In genomic region chr14:55102141-55102547, GRCh38 we compare ENCODE assay signal across 8 cellular contexts. TPM values are rescaled to one million over a fixed set of nuclear protein-coding genes. Genes with fewer than 3 reads are reported as not detected.
DNase-seq lines count a peak whose midpoint lies in the region; ATAC-seq and TF ChIP-seq lines count a peak whose summit lies in the region.

No MANE protein-coding gene starts in this region.

- H2BK15ac ChIP-seq in mesenchymal stem cell (ENCODE audit: low read depth, poor library complexity, severe bottlenecking): peak overlapping the region; percentile 64

- H3K4ac ChIP-seq in mesenchymal stem cell (ENCODE audit: low read depth in 1 of 2, low read length in 2 of 2): no peak overlapping the region

- peak overlapping the region in 1 of 2 experiments; percentile 34 for H3K18ac ChIP-seq in mesenchymal stem cell (ENCODE audit: low read depth in 1 of 2, low read length in 2 of 2)

- H3K9me3 ChIP-seq in mesenchymal stem cell (ENCODE audit: control insufficient read depth, low read length) (peaks cover 6% of the 10 kb centered on the region), subcutaneous abdominal adipose tissue (ENCODE audit: control insufficient read depth in 5 of 5, low read length in 5 of 5) (peaks cover 0 to 7% (median 0%) of the 10 kb centered on the region in 5 donors)

- peak overlapping the region; percentile 99 for H3K27ac ChIP-seq in mesenchymal stem cell (ENCODE audit: low read length, poor library complexity, severe bottlenecking)
- peak overlapping the region; percentile 90 for H3K27ac ChIP-seq in subcutaneous abdominal adipose tissue (ENCODE audit: low read depth, low read length)

- H2BK5ac ChIP-seq in mesenchymal stem cell (ENCODE audit: low read depth, low read length, poor library complexity, severe bottlenecking): no peak overlapping the region

- TF ChIP-seq POLR2A in GM18526 (IDR thresholded peaks at IDR 0.05; ENCODE audit: extremely low read depth, insufficient read length): peak; percentile 89

- H2AK5ac ChIP-seq in mesenchymal stem cell (ENCODE audit: low read length, severe bottlenecking): no peak overlapping the region

- peak; percentile 62 for ATAC-seq in HG02973 (IDR thresholded peaks at IDR 0.05; ENCODE audit: unreplicated experiment)
- ATAC-seq in activated CD4-positive, CD25-positive, alpha-beta regulatory T cell treated with anti-CD3 and anti-CD28 coated beads, Interleukin-2, amount 50 U/mL, for 24 hours: peak; percentile 70

- 1% methylated on average over 4 of the region's 7 CpGs for WGBS in mesenchymal stem cell

- H3K36me3 ChIP-seq in mesenchymal stem cell (ENCODE audit: control insufficient read depth in 1 of 2, insufficient read depth in 2 of 2, low read depth in 1 of 2, low read length in 2 of 2) (no peaks in the 10 kb centered on the region), subcutaneous abdominal adipose tissue (ENCODE audit: control insufficient read depth in 5 of 5, insufficient read depth in 5 of 5, low read length in 5 of 5) (no peaks in the 10 kb centered on the region)

- H4K8ac ChIP-seq in mesenchymal stem cell (ENCODE audit: low read length): peak overlapping the region; percentile 47

- H2BK120ac ChIP-seq in mesenchymal stem cell (ENCODE audit: low read depth, low read length): no peak overlapping the region

- no peak overlapping the region for H3K14ac ChIP-seq in mesenchymal stem cell (ENCODE audit: low read length in 2 of 2)

- H3K27me3 ChIP-seq in mesenchymal stem cell (ENCODE audit: control insufficient read depth in 1 of 2, insufficient read depth in 1 of 2, low read length in 2 of 2): no peaks in the 10 kb centered on the region
- no peaks in the 10 kb centered on the region for H3K27me3 ChIP-seq in subcutaneous abdominal adipose tissue (ENCODE audit: control insufficient read depth in 5 of 5, insufficient read depth in 4 of 5, low read length in 5 of 5)

- H3K4me3 ChIP-seq in mesenchymal stem cell (ENCODE audit: insufficient read depth in 1 of 2, low read depth in 1 of 2, low read length in 2 of 2): peak overlapping the region in 1 of 2 experiments; percentile 71
- H3K4me3 ChIP-seq in subcutaneous abdominal adipose tissue (ENCODE audit: low read depth in 1 of 5, low read length in 5 of 5): no peak overlapping the region

- H3K9ac ChIP-seq in mesenchymal stem cell (ENCODE audit: low read length): peak overlapping the region; percentile 93
- no peak overlapping the region for H3K9ac ChIP-seq in subcutaneous abdominal adipose tissue (ENCODE audit: low read length in 5 of 5)

- H3K4me1 ChIP-seq in mesenchymal stem cell (ENCODE audit: control insufficient read depth, insufficient read depth, low read depth, low read length) (peaks cover 13% of the 10 kb centered on the region), subcutaneous abdominal adipose tissue (ENCODE audit: control insufficient read depth in 5 of 5, insufficient read depth in 5 of 5, low read length in 5 of 5) (peaks cover 6 to 79% (median 49%) of the 10 kb centered on the region in 5 donors)

- no peak overlapping the region for H3K4me2 ChIP-seq in mesenchymal stem cell (ENCODE audit: low read length, poor library complexity, severe bottlenecking)

- peak overlapping the region in 1 of 2 experiments; percentile 80 for H2BK12ac ChIP-seq in mesenchymal stem cell (ENCODE audit: low read length in 2 of 2)

- DNase-seq in AG08396 (ENCODE audit: low spot score): peak; percentile 80
- peak; percentile 97 for DNase-seq in NCI-H2029 treated with DMSO at 0.1 percent for 48 hours (lab: John Stamatoyannopoulos, UW)
- DNase-seq in dermis microvascular lymphatic vessel endothelial cell (ENCODE audit: low read depth in 2 of 2): peak; percentile 95 to 98
- peak; percentile 92 for DNase-seq in mesenchymal stem cell

- no peak overlapping the region for H2AFZ ChIP-seq in mesenchymal stem cell (ENCODE audit: low read depth, low read length)

- no peak overlapping the region for H4K91ac ChIP-seq in mesenchymal stem cell (ENCODE audit: low read length)

- H3K23ac ChIP-seq in mesenchymal stem cell (ENCODE audit: low read length in 2 of 2): no peak overlapping the region

- H3K79me1 ChIP-seq in mesenchymal stem cell (replicated peaks; ENCODE audit: low read length, poor library complexity, severe bottlenecking): no peaks in the 10 kb centered on the region

RNA-seq across cellular contexts. Expression of gene LGALS3, which starts 26.9 kb away (rescaled TPM):
- 88.0 and 98.5 TPM in 2 replicates for total RNA-seq in dermis microvascular lymphatic vessel endothelial cell
- polyA plus RNA-seq in mesenchymal stem cell (2013, experiment 1 of 2): 172 TPM
- 175 TPM for polyA plus RNA-seq in mesenchymal stem cell (2013, experiment 2 of 2)

RNA-seq across cellular contexts. Expression of gene MAPK1IP1L, which starts 50.7 kb away (rescaled TPM):
- total RNA-seq in dermis microvascular lymphatic vessel endothelial cell: 15.3 and 16.8 TPM in 2 replicates
- polyA plus RNA-seq in mesenchymal stem cell (2013, experiment 1 of 2): 123 TPM
- polyA plus RNA-seq in mesenchymal stem cell (2013, experiment 2 of 2): 118 TPM
